Comparison of ENCODE assay signal across 9 cellular contexts in the genomic region with DNA sequence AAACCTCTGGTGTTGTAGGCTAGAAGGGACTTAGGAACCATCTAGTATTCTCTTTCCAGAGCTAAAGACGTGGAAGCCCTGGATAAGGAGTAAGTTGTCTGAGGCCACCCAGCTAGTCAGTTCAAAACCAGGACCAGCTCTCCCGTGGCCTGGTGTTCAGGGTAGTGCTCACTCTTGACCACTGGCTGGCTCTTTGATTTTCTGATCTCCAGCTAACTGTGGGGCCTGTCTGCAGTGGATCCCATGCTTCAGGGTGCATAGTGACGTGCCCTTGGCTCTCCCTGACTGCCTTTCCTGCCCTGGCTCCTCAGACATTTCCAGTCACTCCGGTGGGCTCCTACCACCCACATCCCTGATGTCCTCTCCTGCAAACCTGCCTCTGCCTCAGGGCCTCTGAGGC. TPM values are rescaled to one million over a fixed set of nuclear protein-coding genes. Genes with fewer than 3 reads are reported as not detected.
DNase-seq lines count a peak whose midpoint lies in the region; ATAC-seq and TF ChIP-seq lines count a peak whose summit lies in the region.
"Had no signal": no experiment of that assay in that cellular context is flagged by ENCODE, and none has a peak within 500 bp of the region (broad histone marks: within the 10 kb centered on the region; RNA-seq: fewer than 3 reads in every experiment).

No MANE protein-coding gene starts in this region.

- peak overlapping the region; percentile 83 for H3K4me3 ChIP-seq in HUES64 (ENCODE audit: low read length)
- H3K4me3 ChIP-seq in colonic mucosa = no peak overlapping the region
- peak overlapping the region; percentile 46 for H3K4me3 ChIP-seq in mesodermal cell (ENCODE audit: extremely low read depth, insufficient read depth, low read length, poor library complexity, severe bottlenecking)
- H3K4me3 ChIP-seq in tibial nerve = peak overlapping the region; percentile 24 to 61 (median 40)

- no peaks in the 10 kb centered on the region for H3K9me3 ChIP-seq in HUES64 (ENCODE audit: insufficient read depth, low read depth, low read length)
- H3K9me3 ChIP-seq in colonic mucosa = no peaks in the 10 kb centered on the region
- H3K9me3 ChIP-seq in mesodermal cell (ENCODE audit: control insufficient read depth, low read length) = no peaks in the 10 kb centered on the region
- no peaks in the 10 kb centered on the region for H3K9me3 ChIP-seq in tibial nerve

- intact Hi-C loops in colonic mucosa (cut with DNase I) = no loop called here

- H3K9ac ChIP-seq in HUES64 (ENCODE audit: low read depth, low read length) (peak overlapping the region; percentile 82), colonic mucosa (ENCODE audit: low read depth in 2 of 2, low read length in 2 of 2) (peak overlapping the region in 1 of 2 donors; percentile 30)

- ATAC-seq in GM18517 (IDR thresholded peaks at IDR 0.05; ENCODE audit: unreplicated experiment) = no peak

- H3K36me3 ChIP-seq in HUES64 (ENCODE audit: insufficient read depth, low read length) (no peaks in the 10 kb centered on the region), colonic mucosa (no peaks in the 10 kb centered on the region), mesodermal cell (ENCODE audit: control insufficient read depth, insufficient read depth, low read length) (no peaks in the 10 kb centered on the region), tibial nerve (no peaks in the 10 kb centered on the region)

- TF ChIP-seq EP300 in tibial nerve (IDR thresholded peaks at IDR 0.05) = no peak

- DNase-seq in colonic mucosa = no peak
- no peak for DNase-seq in tibial nerve (ENCODE audit: low spot score in 2 of 2)
- DNase-seq in COLO829 (ENCODE audit: low spot score) = no peak
- DNase-seq in amniotic stem cell (lab: John Stamatoyannopoulos, UW) = no peak
- DNase-seq in NCI-H1105 treated with DMSO at 0.1 percent for 48 hours (lab: John Stamatoyannopoulos, UW) = no peak
- DNase-seq: retina had no signal

- H3K27ac ChIP-seq in HUES64 (ENCODE audit: low read depth, low read length) (no peak overlapping the region), colonic mucosa (peak overlapping the region; percentile 71), mesodermal cell (ENCODE audit: low read depth, low read length, severe bottlenecking) (no peak overlapping the region), tibial nerve (peak overlapping the region; percentile 57 to 89 (median 77))

- H3K4me1 ChIP-seq in HUES64 (ENCODE audit: insufficient read depth, low read length) (peaks cover 48% of the 10 kb centered on the region), colonic mucosa (no peaks in the 10 kb centered on the region), mesodermal cell (ENCODE audit: control insufficient read depth, insufficient read depth, low read length, poor library complexity, severe bottlenecking) (peaks cover 32% of the 10 kb centered on the region), tibial nerve (peaks cover 0 to 43% (median 10%) of the 10 kb centered on the region in 4 donors)

- no peak for TF ChIP-seq CTCF in colonic mucosa (IDR thresholded peaks at IDR 0.05)
- no peak for TF ChIP-seq CTCF in tibial nerve (IDR thresholded peaks at IDR 0.05)

- H3K27me3 ChIP-seq in HUES64 (ENCODE audit: insufficient read depth, low read length) (peaks cover 17% of the 10 kb centered on the region), colonic mucosa (peaks cover 10% of the 10 kb centered on the region), tibial nerve (peaks cover 0 to 55% of the 10 kb centered on the region in 2 donors)

- 44% methylated on average over 4 of the region's 4 CpGs for WGBS in HUES64
- 32 to 37% methylated on average over 3 to 4 of the region's 4 CpGs for WGBS in mesodermal cell (ENCODE audit: insufficient coverage in 2 of 2), 2 experiments
- 52 to 67% methylated on average over 4 of the region's 4 CpGs for WGBS in tibial nerve, 2 donors

- no peak for TF ChIP-seq POLR2A in tibial nerve (IDR thresholded peaks at IDR 0.05)

RNA-seq across cellular contexts. Expression of a gene that starts 1.3 kb away (rescaled TPM):
- 14.7 TPM for polyA plus RNA-seq in HUES64 (2013, experiment 1 of 2)
- 12.2 TPM for polyA plus RNA-seq in HUES64 (2013, experiment 2 of 2)
- total RNA-seq in colonic mucosa = 10 to 100 TPM in 1 of 2 donors, 1 to 10 TPM in 1; 3.3 to 13.2 TPM
- 16.6 TPM for polyA plus RNA-seq in mesodermal cell (2013, experiment 1 of 2)
- polyA plus RNA-seq in mesodermal cell (2013, experiment 2 of 2) = 14.7 TPM
- total RNA-seq in tibial nerve = 10 to 100 TPM; 82.5 to 98.6 (median 89.7) TPM

Comparison
In these comparisons a context has a peak if more than half of its experiments do, and no peak if none do; other contexts are left out.
1. H3K27ac ChIP-seq: peak in colonic mucosa (single experiment) and tibial nerve (4 of 4); none in HUES64 (single experiment) and mesodermal cell (single experiment).
2. RNA of a gene that starts 1.3 kb away (total RNA-seq): 82.5 to 98.6 TPM in tibial nerve; 3.3 to 13.2 TPM in colonic mucosa; every median in the first group is over 4 times any median in the second.